9 cellular contexts compared by ENCODE assay signal in the genomic region with DNA sequence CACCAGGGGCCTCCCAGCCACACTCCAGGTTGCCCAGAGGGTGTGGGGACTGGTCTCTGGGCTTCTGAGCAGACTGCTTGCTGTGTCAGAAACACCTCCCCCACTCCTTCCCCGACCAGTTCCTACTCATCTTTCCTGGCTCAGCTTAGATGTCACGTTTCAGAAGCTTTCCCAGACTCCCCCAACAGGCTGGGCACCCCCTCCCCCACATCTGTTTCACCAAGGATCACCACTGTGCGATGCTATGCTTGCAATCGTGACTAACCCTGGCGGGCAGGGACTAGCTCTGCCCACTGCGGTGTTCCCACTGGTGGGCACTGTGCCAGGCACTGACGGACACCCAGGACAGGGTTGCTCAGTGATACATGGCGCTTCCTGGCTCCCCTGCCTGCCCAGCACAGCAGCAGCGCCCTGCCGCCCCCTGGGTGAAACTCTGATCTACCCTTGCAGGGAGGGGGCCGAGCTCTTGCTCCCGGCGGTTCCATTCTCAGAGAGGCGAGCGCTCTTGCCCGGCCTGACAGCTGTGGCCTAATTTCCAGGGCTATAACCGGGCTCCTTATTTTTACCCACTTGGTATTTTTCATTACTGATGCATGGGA. TPM values are rescaled to one million over a fixed set of nuclear protein-coding genes. Genes with fewer than 3 reads are reported as not detected.
DNase-seq lines count a peak whose midpoint lies in the region; ATAC-seq and TF ChIP-seq lines count a peak whose summit lies in the region.
"Had no signal": no experiment of that assay in that cellular context is flagged by ENCODE, and none has a peak within 500 bp of the region (broad histone marks: within the 10 kb centered on the region; RNA-seq: fewer than 3 reads in every experiment).

No MANE protein-coding gene starts in this region.

- H3K36me3 Mint-ChIP-seq in nephron (ENCODE audit: low read depth): peaks cover 21% of the 10 kb centered on the region
- peaks cover 3% of the 10 kb centered on the region for H3K36me3 Mint-ChIP-seq in natural killer cell treated with Interleukin-12 subunit alpha and Interleukin-12 subunit beta and Interleukin-15 and Interleukin-18, amount 100 ng/mL, for 72 hours

- H3K27ac ChIP-seq in C4-2B: peak overlapping the region; percentile 92
- H3K27ac ChIP-seq in epithelial cell of prostate: peak overlapping the region; percentile 80

- TF ChIP-seq CTCF in C4-2B (conservative IDR thresholded peaks at IDR 0.05) (no peak), nephron (IDR thresholded peaks at IDR 0.05; ENCODE audit: unreplicated experiment in 3 of 3) (no peak)

- no peaks in the 10 kb centered on the region for H3K27me3 Mint-ChIP-seq in nephron (ENCODE audit: low read depth)
- H3K27me3 Mint-ChIP-seq in natural killer cell treated with Interleukin-12 subunit alpha and Interleukin-12 subunit beta and Interleukin-15 and Interleukin-18, amount 100 ng/mL, for 72 hours: no peaks in the 10 kb centered on the region
- H3K27me3 Mint-ChIP-seq: dendritic cell treated with granulocyte-macrophage colony-stimulating factor and Interleukin-4, amounts not matched to agents 40 ng/mL and 50 ng/mL, for 4 days had no signal

- peak overlapping the region; percentile 62 to 79 (median 69) for H3K4me3 Mint-ChIP-seq in nephron
- no peak overlapping the region for H3K4me3 Mint-ChIP-seq in natural killer cell treated with Interleukin-12 subunit alpha and Interleukin-12 subunit beta and Interleukin-15 and Interleukin-18, amount 100 ng/mL, for 72 hours
- H3K4me3 Mint-ChIP-seq: dendritic cell treated with granulocyte-macrophage colony-stimulating factor and Interleukin-4, amounts not matched to agents 40 ng/mL and 50 ng/mL, for 4 days had no signal

- H3K27ac Mint-ChIP-seq in nephron: peak overlapping the region; percentile 97 to 100 (median 99)
- H3K27ac Mint-ChIP-seq in natural killer cell treated with Interleukin-12 subunit alpha and Interleukin-12 subunit beta and Interleukin-15 and Interleukin-18, amount 100 ng/mL, for 72 hours: no peak overlapping the region
- H3K27ac Mint-ChIP-seq: dendritic cell treated with granulocyte-macrophage colony-stimulating factor and Interleukin-4, amounts not matched to agents 40 ng/mL and 50 ng/mL, for 4 days had no signal

- no peaks in the 10 kb centered on the region for H3K9me3 Mint-ChIP-seq in nephron
- H3K9me3 Mint-ChIP-seq in natural killer cell treated with Interleukin-12 subunit alpha and Interleukin-12 subunit beta and Interleukin-15 and Interleukin-18, amount 100 ng/mL, for 72 hours: no peaks in the 10 kb centered on the region
- H3K9me3 Mint-ChIP-seq: dendritic cell treated with granulocyte-macrophage colony-stimulating factor and Interleukin-4, amounts not matched to agents 40 ng/mL and 50 ng/mL, for 4 days had no signal

- H3K4me1 Mint-ChIP-seq in nephron: peaks cover 95% of the 10 kb centered on the region
- H3K4me1 Mint-ChIP-seq in natural killer cell treated with Interleukin-12 subunit alpha and Interleukin-12 subunit beta and Interleukin-15 and Interleukin-18, amount 100 ng/mL, for 72 hours (ENCODE audit: low read depth in 2 of 2): no peaks in the 10 kb centered on the region

- no peak for ATAC-seq in GM19035 (IDR thresholded peaks at IDR 0.05; ENCODE audit: unreplicated experiment)
- ATAC-seq in GM18909 (IDR thresholded peaks at IDR 0.05; ENCODE audit: poor library complexity, unreplicated experiment): no peak
- ATAC-seq in natural killer cell treated with Interleukin-12 subunit alpha and Interleukin-12 subunit beta and Interleukin-15 and Interleukin-18, amount 100 ng/mL, for 72 hours: no peak

- DNase-seq in NCI-H69 (lab: John Stamatoyannopoulos, UW) (peak; percentile 73), epithelial cell of prostate (ENCODE audit: low read depth, low spot score) (peak; percentile 97), NCI-H524 treated with DMSO at 0.1 percent for 48 hours (lab: John Stamatoyannopoulos, UW) (no peak)
- no peak for DNase-seq in natural killer cell treated with Interleukin-12 subunit alpha and Interleukin-12 subunit beta and Interleukin-15 and Interleukin-18, amount 100 ng/mL, for 72 hours (ENCODE audit: low spot score)

RNA-seq across cellular contexts. Expression of a gene that starts 29.4 kb away (rescaled TPM):
- 1 to 10 TPM in 1 of 2 donors, under 1 TPM in 1; 0.70 to 1.5 TPM for total RNA-seq in natural killer cell treated with Interleukin-12 subunit alpha and Interleukin-12 subunit beta and Interleukin-15 and Interleukin-18, amount 100 ng/mL, for 72 hours

Comparison
In these comparisons a context has a peak if more than half of its experiments do, and no peak if none do; other contexts are left out.
1. DNase-seq: peak in NCI-H69 (single experiment) and epithelial cell of prostate (single experiment); none in NCI-H524 treated with DMSO at 0.1 percent for 48 hours (single experiment) and natural killer cell treated with Interleukin-12 subunit alpha and Interleukin-12 subunit beta and Interleukin-15 and Interleukin-18, amount 100 ng/mL, for 72 hours (single experiment).
2. H3K27ac Mint-ChIP-seq: peak in nephron (3 of 3); none in natural killer cell treated with Interleukin-12 subunit alpha and Interleukin-12 subunit beta and Interleukin-15 and Interleukin-18, amount 100 ng/mL, for 72 hours (0 of 2).